13 cellular contexts compared by ENCODE assay signal in genomic region chr15:66936864-66937245, GRCh38.
DNase-seq lines count a peak whose midpoint lies in the region; ATAC-seq, FAIRE-seq and TF ChIP-seq lines count a peak whose summit lies in the region.
"Had no signal": no experiment of that assay in that cellular context is flagged by ENCODE, and none has a peak within 500 bp of the region (broad histone marks: within the 10 kb centered on the region; RNA-seq: fewer than 3 reads in every experiment).

No MANE protein-coding gene starts in this region.

- no peak for TF ChIP-seq CTCF in IMR-90 (conservative IDR thresholded peaks at IDR 0.05; ENCODE audit: low read depth, low read length)
- TF ChIP-seq CTCF in H1 (IDR thresholded peaks at IDR 0.05; ENCODE audit: control extremely low read depth in 1 of 3, insufficient read depth in 1 of 3, low read depth in 1 of 3, low read length in 3 of 3), result no peak

- H2BK5ac ChIP-seq in IMR-90 (ENCODE audit: low read depth, low read length, poor library complexity, severe bottlenecking), result no peak overlapping the region
- H2BK5ac ChIP-seq in H1 (ENCODE audit: low read depth, low read length), result no peak overlapping the region
- H2BK5ac ChIP-seq in mesenchymal stem cell (ENCODE audit: low read depth, low read length, poor library complexity, severe bottlenecking), result no peak overlapping the region

- H2BK15ac ChIP-seq in IMR-90 (ENCODE audit: low read depth, low read length) (peak overlapping the region; percentile 69; the same call in 2 of the 3 replicates), H1 (ENCODE audit: low read length) (no peak overlapping the region), mesenchymal stem cell (ENCODE audit: low read depth, poor library complexity, severe bottlenecking) (no peak overlapping the region)

- peaks cover 0 to 11% (median 0%) of the 10 kb centered on the region in 7 donors for H3K4me1 Mint-ChIP-seq in naive thymus-derived CD4-positive, alpha-beta T cell
- H3K4me1 Mint-ChIP-seq: memory B cell had no signal

- H3K56ac ChIP-seq in IMR-90 (ENCODE audit: extremely low read depth, insufficient read depth, low read length), result peak overlapping the region; percentile 26; the same call in 1 of the 2 replicates
- H3K56ac ChIP-seq in H1 (replicated peaks; ENCODE audit: insufficient read length, low read depth, low read length), result no peak overlapping the region

- H3K23me2 ChIP-seq in H1 (ENCODE audit: low read depth, low read length), result peaks cover 2% of the 10 kb centered on the region; the same call in 1 of the 2 replicates

- H3K36me3 Mint-ChIP-seq in naive thymus-derived CD4-positive, alpha-beta T cell, result peaks cover 0 to 14% (median 0%) of the 10 kb centered on the region in 5 donors

- no peak overlapping the region for H3K27ac Mint-ChIP-seq in naive thymus-derived CD4-positive, alpha-beta T cell
- H3K27ac Mint-ChIP-seq: memory B cell had no signal

- H3K4me3 ChIP-seq in IMR-90 (ENCODE audit: insufficient read depth, low read depth, low read length), result peak overlapping the region; percentile 39
- no peak overlapping the region for H3K4me3 ChIP-seq in H1 (ENCODE audit: extremely low read depth in 1 of 4, insufficient read depth in 2 of 4, low read depth in 3 of 4, low read length in 4 of 4)
- peak overlapping the region in 1 of 2 experiments; percentile 68 for H3K4me3 ChIP-seq in mesenchymal stem cell (ENCODE audit: insufficient read depth in 1 of 2, low read depth in 1 of 2, low read length in 2 of 2)
- peak overlapping the region; percentile 50 to 69 (median 59) for H3K4me3 ChIP-seq in subcutaneous abdominal adipose tissue (ENCODE audit: low read depth in 1 of 5, low read length in 5 of 5)
- H3K4me3 ChIP-seq in naive thymus-derived CD4-positive, alpha-beta T cell (ENCODE audit: low read length), result no peak overlapping the region

- H2BK12ac ChIP-seq in H1 (ENCODE audit: low read depth, low read length), result no peak overlapping the region
- H2BK12ac ChIP-seq in mesenchymal stem cell (ENCODE audit: low read length in 2 of 2), result no peak overlapping the region

- H3K23ac ChIP-seq in IMR-90 (ENCODE audit: low read depth, low read length) (peak overlapping the region; percentile 81; the same call in 1 of the 2 replicates), H1 (ENCODE audit: insufficient read length) (no peak overlapping the region), mesenchymal stem cell (ENCODE audit: low read length in 2 of 2) (no peak overlapping the region)

- H3K27ac ChIP-seq in IMR-90 (ENCODE audit: insufficient read depth, low read length) (peak overlapping the region; percentile 56), H1 (ENCODE audit: low read depth, low read length) (0 out of 2 replicates have a peak overlapping the region, but pooled peaks have one; percentile 15), mesenchymal stem cell (ENCODE audit: low read length, poor library complexity, severe bottlenecking) (no peak overlapping the region), subcutaneous abdominal adipose tissue (ENCODE audit: low read depth, low read length) (peak overlapping the region; percentile 74)
- no peak overlapping the region for H3K27ac ChIP-seq in naive thymus-derived CD4-positive, alpha-beta T cell (ENCODE audit: low read depth, low read length)

- peak overlapping the region; percentile 78 for H2BK120ac ChIP-seq in IMR-90 (ENCODE audit: low read depth, low read length)
- no peak overlapping the region for H2BK120ac ChIP-seq in H1 (replicated peaks; ENCODE audit: low read depth, low read length)
- no peak overlapping the region for H2BK120ac ChIP-seq in mesenchymal stem cell (ENCODE audit: low read depth, low read length)

- H2BK20ac ChIP-seq in IMR-90 (ENCODE audit: low read depth, low read length) (peak overlapping the region; percentile 71), H1 (ENCODE audit: low read length) (no peak overlapping the region)

- peak overlapping the region; percentile 26 for H4K5ac ChIP-seq in IMR-90 (ENCODE audit: low read depth, low read length)
- no peak overlapping the region for H4K5ac ChIP-seq in H1 (ENCODE audit: insufficient read length, low read depth, low read length)

- H3K9me3 Mint-ChIP-seq in naive thymus-derived CD4-positive, alpha-beta T cell, result peaks cover 5 to 41% (median 15%) of the 10 kb centered on the region in 11 donors

- H3K27me3 Mint-ChIP-seq in naive thymus-derived CD4-positive, alpha-beta T cell, result peaks cover 2 to 21% (median 14%) of the 10 kb centered on the region in 5 donors

- peak overlapping the region; percentile 52 to 72 for H4K8ac ChIP-seq in IMR-90 (ENCODE audit: low read depth in 2 of 2, low read length in 2 of 2)
- H4K8ac ChIP-seq in H1 (ENCODE audit: extremely low read depth, insufficient read depth, low read length), result no peak overlapping the region
- H4K8ac ChIP-seq in mesenchymal stem cell (ENCODE audit: low read length), result no peak overlapping the region

- H3K79me1 ChIP-seq in IMR-90 (ENCODE audit: low read depth in 1 of 2, low read length in 2 of 2), result peaks cover 0 to 7% of the 10 kb centered on the region in 2 experiments; a peak in 1 of 4 replicates
- no peaks in the 10 kb centered on the region for H3K79me1 ChIP-seq in H1 (ENCODE audit: low read depth, low read length)
- no peaks in the 10 kb centered on the region for H3K79me1 ChIP-seq in mesenchymal stem cell (replicated peaks; ENCODE audit: low read length, poor library complexity, severe bottlenecking)

- TF ChIP-seq EP300 in H1 (IDR thresholded peaks at IDR 0.05; ENCODE audit: borderline replicate concordance in 1 of 2, low read depth in 2 of 2, low read length in 2 of 2), result no peak

- H3K27me3 ChIP-seq in IMR-90 (ENCODE audit: control insufficient read depth, insufficient read depth, low read length) (no peaks in the 10 kb centered on the region), H1 (replicated peaks in 1 of 4; ENCODE audit: control insufficient read depth in 3 of 4, extremely low read depth in 1 of 4, insufficient read depth in 3 of 4, low read length in 3 of 4) (no peaks in the 10 kb centered on the region), mesenchymal stem cell (ENCODE audit: control insufficient read depth in 1 of 2, insufficient read depth in 1 of 2, low read length in 2 of 2) (no peaks in the 10 kb centered on the region), subcutaneous abdominal adipose tissue (ENCODE audit: control insufficient read depth in 5 of 5, insufficient read depth in 4 of 5, low read length in 5 of 5) (peaks cover 0 to 5% (median 0%) of the 10 kb centered on the region in 5 donors)
- no peaks in the 10 kb centered on the region for H3K27me3 ChIP-seq in naive thymus-derived CD4-positive, alpha-beta T cell (ENCODE audit: control insufficient read depth in 2 of 2, insufficient read depth in 2 of 2, low read length in 2 of 2)

- H3K4ac ChIP-seq in IMR-90 (ENCODE audit: low read depth, low read length) (peak overlapping the region; percentile 79), H1 (replicated peaks; ENCODE audit: insufficient read length, low read depth, low read length) (no peak overlapping the region), mesenchymal stem cell (ENCODE audit: low read depth in 1 of 2, low read length in 2 of 2) (no peak overlapping the region)

- no peak for TF ChIP-seq RAD21 in IMR-90 (IDR thresholded peaks at IDR 0.05; ENCODE audit: low read length)
- TF ChIP-seq RAD21 in H1 (IDR thresholded peaks at IDR 0.05 in 1 of 2, conservative IDR thresholded peaks at IDR 0.05 in 1 of 2; ENCODE audit: low read depth in 2 of 2, low read length in 2 of 2), result no peak

- H4K20me1 ChIP-seq in IMR-90 (ENCODE audit: insufficient read depth, low read length), result peaks cover 7% of the 10 kb centered on the region
- peaks cover 0 to 3% of the 10 kb centered on the region in 2 experiments for H4K20me1 ChIP-seq in H1 (replicated peaks in 1 of 2; ENCODE audit: control insufficient read depth in 1 of 2, insufficient read depth in 2 of 2, low read length in 2 of 2)

- H3K9me3 ChIP-seq in IMR-90 (ENCODE audit: control insufficient read depth, insufficient read depth, low read length) (peaks cover 2% of the 10 kb centered on the region; the same call in 1 of the 2 replicates), H1 (ENCODE audit: insufficient read depth in 2 of 2, low read depth in 1 of 2, low read length in 1 of 2) (peaks cover 16 to 23% of the 10 kb centered on the region in 2 experiments), mesenchymal stem cell (ENCODE audit: control insufficient read depth, low read length) (peaks cover 20% of the 10 kb centered on the region), subcutaneous abdominal adipose tissue (ENCODE audit: control insufficient read depth in 5 of 5, low read length in 5 of 5) (peaks cover 0 to 14% (median 0%) of the 10 kb centered on the region in 5 donors)
- H3K9me3 ChIP-seq in naive thymus-derived CD4-positive, alpha-beta T cell (ENCODE audit: control insufficient read depth in 2 of 3, low read length in 3 of 3), result peaks cover 0 to 13% (median 6%) of the 10 kb centered on the region in 3 experiments

- dilution Hi-C loops in IMR-90 (cut with HindIII; ENCODE audit: low sequenced_read_pairs, unreplicated experiment), result no loop called here

- TF ChIP-seq POLR2A in IMR-90 (IDR thresholded peaks at IDR 0.05; ENCODE audit: low read depth, low read length) (no peak), H1 (IDR thresholded peaks at IDR 0.05; ENCODE audit: control extremely low read depth in 1 of 2, low read depth in 2 of 2, low read length in 2 of 2) (no peak)

- BruUV-seq in IMR-90 (replicated peaks; lab: Mats Ljungman, UMichigan), result no TSS peak

- CTCF ChIA-PET in IMR-90 (lab: Yijun Ruan, JAX), result no interaction called here
- CTCF ChIA-PET in H1 (lab: Charles Lee; ENCODE audit: partially characterized antibody), result interaction anchor here (0.5 to 3.1 kb wide), 3 partner anchors 9 to 295 kb away, joined by 4 to 9 read pairs (median 5); no protein-coding TSS in a partner anchor
- CTCF ChIA-PET in naive thymus-derived CD4-positive, alpha-beta T cell (lab: Charles Lee), result no interaction called here

- peak overlapping the region in 1 of 10 donors; percentile 66 for H3K4me3 Mint-ChIP-seq in naive thymus-derived CD4-positive, alpha-beta T cell
- H3K4me3 Mint-ChIP-seq: memory B cell had no signal

- H3K4me1 ChIP-seq in IMR-90 (ENCODE audit: control insufficient read depth, insufficient read depth, low read length), result peaks cover 21% of the 10 kb centered on the region
- peaks cover 0 to 9% (median 5%) of the 10 kb centered on the region in 4 experiments; a peak in 4 of 7 replicates for H3K4me1 ChIP-seq in H1 (replicated peaks in 1 of 4; ENCODE audit: control insufficient read depth in 3 of 4, insufficient read depth in 4 of 4, low read length in 3 of 4)
- H3K4me1 ChIP-seq in mesenchymal stem cell (ENCODE audit: control insufficient read depth, insufficient read depth, low read depth, low read length), result peaks cover 14% of the 10 kb centered on the region
- H3K4me1 ChIP-seq in subcutaneous abdominal adipose tissue (ENCODE audit: control insufficient read depth in 5 of 5, insufficient read depth in 5 of 5, low read length in 5 of 5), result peaks cover 18 to 49% (median 40%) of the 10 kb centered on the region in 5 donors
- H3K4me1 ChIP-seq in naive thymus-derived CD4-positive, alpha-beta T cell (ENCODE audit: control insufficient read depth in 2 of 2, insufficient read depth in 2 of 2, low read length in 2 of 2), result no peaks in the 10 kb centered on the region

- peak overlapping the region; percentile 64 for H3K14ac ChIP-seq in IMR-90 (replicated peaks; ENCODE audit: low read depth, low read length)
- no peak overlapping the region for H3K14ac ChIP-seq in H1 (ENCODE audit: insufficient read length)
- no peak overlapping the region for H3K14ac ChIP-seq in mesenchymal stem cell (ENCODE audit: low read length in 2 of 2)

- in situ Hi-C loops in IMR-90 (cut with MboI; ENCODE audit: low sequenced_read_pairs), result no loop called here

- no peaks in the 10 kb centered on the region for H3K79me2 ChIP-seq in H1 (ENCODE audit: control insufficient read depth in 1 of 2, insufficient read depth in 2 of 2, low read length in 2 of 2)

- POLR2A ChIA-PET in IMR-90 (lab: Charles Lee; ENCODE audit: unreplicated experiment), result interaction anchor here (0.5 kb wide), 1 partner anchor 606 kb away, joined by 3 read pairs; the partner anchor contains the start of gene MAP2K5
- POLR2A ChIA-PET in H1 (lab: Charles Lee; ENCODE audit: partially characterized antibody), result no interaction called here
- POLR2A ChIA-PET in naive thymus-derived CD4-positive, alpha-beta T cell (lab: Charles Lee), result no interaction called here

- peak overlapping the region; percentile 49; the same call in 1 of the 2 replicates for H4K91ac ChIP-seq in IMR-90 (ENCODE audit: insufficient read depth, low read depth, low read length)
- H4K91ac ChIP-seq in H1 (replicated peaks; ENCODE audit: insufficient read length, low read length), result no peak overlapping the region
- H4K91ac ChIP-seq in mesenchymal stem cell (ENCODE audit: low read length), result no peak overlapping the region

- peaks cover 13% of the 10 kb centered on the region for H3K9me1 ChIP-seq in IMR-90 (ENCODE audit: insufficient read depth, low read length)

- intact Hi-C loops in IMR-90 (cut with micrococcal nuclease), result no loop called here
- intact Hi-C loops in naive thymus-derived CD4-positive, alpha-beta T cell (cut with micrococcal nuclease), result no loop called here

- peak overlapping the region; percentile 87 for H3K4me2 ChIP-seq in IMR-90 (ENCODE audit: low read depth, low read length)
- no peak overlapping the region for H3K4me2 ChIP-seq in H1 (ENCODE audit: insufficient read depth in 1 of 2, low read depth in 2 of 2, low read length in 2 of 2)
- H3K4me2 ChIP-seq in mesenchymal stem cell (ENCODE audit: low read length, poor library complexity, severe bottlenecking), result no peak overlapping the region

- H2AK5ac ChIP-seq in IMR-90 (ENCODE audit: low read depth, low read length), result peak overlapping the region; percentile 54; the same call in 1 of the 2 replicates
- H2AK5ac ChIP-seq in H1 (ENCODE audit: low read depth, low read length), result no peak overlapping the region
- H2AK5ac ChIP-seq in mesenchymal stem cell (ENCODE audit: low read length, severe bottlenecking), result no peak overlapping the region

- no peak for FAIRE-seq in H1 (lab: Jason Lieb, UNC)

- peak overlapping the region; percentile 35 for H3K18ac ChIP-seq in IMR-90 (ENCODE audit: low read depth, low read length)
- no peak overlapping the region for H3K18ac ChIP-seq in H1 (ENCODE audit: extremely low read depth, low read length)
- no peak overlapping the region for H3K18ac ChIP-seq in mesenchymal stem cell (ENCODE audit: low read depth in 1 of 2, low read length in 2 of 2)

- peak overlapping the region; percentile 51 for H2AK9ac ChIP-seq in IMR-90 (replicated peaks; ENCODE audit: low read depth, low read length, poor library complexity)

- H3K9ac ChIP-seq in IMR-90 (ENCODE audit: low read depth, low read length) (peak overlapping the region; percentile 48), H1 (replicated peaks in 1 of 4; ENCODE audit: extremely low read depth in 1 of 4, low read depth in 3 of 4, low read length in 3 of 4) (no peak overlapping the region), mesenchymal stem cell (ENCODE audit: low read length) (peak overlapping the region; percentile 84), subcutaneous abdominal adipose tissue (ENCODE audit: low read length in 5 of 5) (peak overlapping the region in 4 of 5 donors; percentile 32 to 71 (median 50))

- DNase-seq in IMR-90, result no peak
- DNase-seq in H1 (ENCODE audit: low read depth in 1 of 2, low spot score in 2 of 2), result no peak
- no peak for DNase-seq in mesenchymal stem cell
- DNase-seq in NCI-H2107 (lab: John Stamatoyannopoulos, UW), result no peak
- DNase-seq in stimulated activated CD4-positive, alpha-beta T cell treated with anti-CD3 and anti-CD28 coated beads, Interleukin-12 subunit alpha, Interleukin-12 subunit beta, amount 100 ng/mL, for 4 hours, result no peak
- no peak for DNase-seq in HK-2 (ENCODE audit: unreplicated experiment)
- DNase-seq in naive thymus-derived CD4-positive, alpha-beta T cell, result no peak
- DNase-seq: activated T-cell treated with anti-CD3 and anti-CD28 coated beads, Interleukin-2, amount 50 U/mL, for 1 hour; retina; SW 1271 had no signal

- H3K36me3 ChIP-seq in IMR-90 (ENCODE audit: control insufficient read depth, insufficient read depth, low read length) (no peaks in the 10 kb centered on the region), H1 (ENCODE audit: control insufficient read depth in 2 of 4, insufficient read depth in 4 of 4, low read length in 3 of 4) (peaks cover 0 to 4% (median 1%) of the 10 kb centered on the region in 4 experiments; a peak in 1 of 8 replicates), mesenchymal stem cell (ENCODE audit: control insufficient read depth in 1 of 2, insufficient read depth in 2 of 2, low read depth in 1 of 2, low read length in 2 of 2) (peaks cover 0 to 7% of the 10 kb centered on the region in 2 experiments), subcutaneous abdominal adipose tissue (ENCODE audit: control insufficient read depth in 5 of 5, insufficient read depth in 5 of 5, low read length in 5 of 5) (peaks cover 0 to 7% (median 5%) of the 10 kb centered on the region in 5 donors)
- no peaks in the 10 kb centered on the region for H3K36me3 ChIP-seq in naive thymus-derived CD4-positive, alpha-beta T cell (ENCODE audit: control insufficient read depth in 2 of 3, insufficient read depth in 3 of 3, low read length in 3 of 3)

- 25% methylated on average over 4 of the region's 7 CpGs; no CpG with 5 or more reads in 1 of the 2 experiments for WGBS in IMR-90 (ENCODE audit: extremely low coverage in 2 of 2, insufficient read length in 1 of 2), 2 experiments
- 80% methylated on average over 7 of the region's 7 CpGs; no CpG with 5 or more reads in 1 of the 2 experiments for WGBS in H1 (ENCODE audit: extremely low coverage in 1 of 2, insufficient coverage in 1 of 2, insufficient read length in 1 of 2, insufficient replicate concordance in 2 of 2, low coverage in 1 of 2, low lambda C conversion rate in 2 of 2, missing lambda C conversion rate in 1 of 2), 2 experiments
- WGBS in mesenchymal stem cell, result 74% methylated on average over 7 of the region's 7 CpGs

- H2AFZ ChIP-seq in IMR-90 (replicated peaks; ENCODE audit: low read length, poor library complexity) (peak overlapping the region; percentile 85), H1 (ENCODE audit: low read length) (no peak overlapping the region), mesenchymal stem cell (ENCODE audit: low read depth, low read length) (no peak overlapping the region)

- ATAC-seq in IMR-90 (ENCODE audit: low read depth), result no peak
- no peak for ATAC-seq in naive thymus-derived CD4-positive, alpha-beta T cell
- ATAC-seq: activated CD4-positive, CD25-positive, alpha-beta regulatory T cell treated with anti-CD3 and anti-CD28 coated beads, Interleukin-2, amount 50 U/mL, for 24 hours had no signal

Comparison
In these comparisons a context has a peak if more than half of its experiments do, and no peak if none do; other contexts are left out.
1. H3K27ac ChIP-seq: peak in IMR-90 (single experiment), H1 (single experiment) and subcutaneous abdominal adipose tissue (single experiment); none in mesenchymal stem cell (single experiment) and naive thymus-derived CD4-positive, alpha-beta T cell (single experiment).
2. H3K4me3 ChIP-seq: peak in IMR-90 (single experiment) and subcutaneous abdominal adipose tissue (5 of 5); none in H1 (0 of 4) and naive thymus-derived CD4-positive, alpha-beta T cell (single experiment).
3. H3K9ac ChIP-seq: peak in IMR-90 (single experiment), mesenchymal stem cell (single experiment) and subcutaneous abdominal adipose tissue (4 of 5); none in H1 (0 of 4).
4. H4K8ac ChIP-seq: peak in IMR-90 (2 of 2); none in H1 (single experiment) and mesenchymal stem cell (single experiment).